ENCODE assay signal across 1 cellular context in genomic region chr19:1475751-1476437, GRCh38.
A peak's percentile ranks its signal among the peaks of the same experiment; 100 is the strongest.
TF ChIP-seq lines count a peak whose summit lies in the region.

No MANE protein-coding gene starts in this region.

TF ChIP-seq in GM12878, 131 proteins besides CTCF, POLR2A, EP300 and RAD21:
- no peak for TF ChIP-seq USF2 (IDR thresholded peaks at IDR 0.05; ENCODE audit: borderline replicate concordance, low read depth, low read length)
- TF ChIP-seq TCF3 (IDR thresholded peaks at IDR 0.05; ENCODE audit: borderline replicate concordance, insufficient read depth, low read depth, low read length) = 0 out of 2 replicates have a peak, but pooled peaks have one; percentile 6
- TF ChIP-seq ZNF622 (IDR thresholded peaks at IDR 0.05) = no peak
- TF ChIP-seq MXI1 (IDR thresholded peaks at IDR 0.05; ENCODE audit: low read depth, low read length) = no peak
